Comparison of ENCODE assay signal across 21 cellular contexts in the genomic region with DNA sequence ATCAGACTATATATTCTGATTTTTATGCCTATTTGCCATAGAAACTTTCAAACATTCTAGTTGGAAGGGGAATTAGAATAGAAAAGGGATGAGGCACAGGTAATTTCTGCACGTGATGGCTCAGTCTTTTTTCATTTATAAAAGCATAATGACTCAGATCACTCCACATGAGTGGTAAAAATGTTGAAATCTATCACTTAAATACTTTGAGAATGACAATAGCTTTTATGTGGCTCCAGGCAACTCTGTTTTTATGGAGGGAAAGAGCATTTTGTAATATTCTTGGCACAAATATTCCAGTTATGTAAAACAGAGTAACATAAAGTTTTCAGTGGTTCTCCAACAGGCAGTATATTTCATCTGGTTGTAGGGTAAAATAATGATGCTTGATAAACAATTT. TPM values are rescaled to one million over a fixed set of nuclear protein-coding genes. Genes with fewer than 3 reads are reported as not detected.
DNase-seq lines count a peak whose midpoint lies in the region; TF ChIP-seq lines count a peak whose summit lies in the region.
"Had no signal": no experiment of that assay in that cellular context is flagged by ENCODE, and none has a peak within 500 bp of the region (broad histone marks: within the 10 kb centered on the region; RNA-seq: fewer than 3 reads in every experiment).

No MANE protein-coding gene starts in this region.

- H3K4me3 ChIP-seq in fibroblast of lung (replicated peaks in 1 of 4; ENCODE audit: control extremely low read depth in 1 of 4, insufficient read depth in 1 of 4, low read depth in 3 of 4, low read length in 4 of 4) (no peak overlapping the region), smooth muscle cell (no peak overlapping the region)
- H3K4me3 ChIP-seq: ascending aorta, heart left ventricle, prostate gland, tibial nerve had no signal

- 23% methylated on average over 1 of the region's 1 CpG for WGBS in smooth muscle cell (ENCODE audit: low lambda C conversion rate)

- no peaks in the 10 kb centered on the region for H3K27me3 ChIP-seq in fibroblast of lung (ENCODE audit: control insufficient read depth, insufficient read depth, low read length)
- peaks cover 5% of the 10 kb centered on the region for H3K27me3 ChIP-seq in smooth muscle cell (ENCODE audit: low read depth)
- H3K27me3 ChIP-seq: ascending aorta, heart left ventricle, tibial nerve had no signal

- H3K4me2 ChIP-seq in fibroblast of lung (ENCODE audit: extremely low read depth, insufficient read depth, low read length) (no peak overlapping the region), smooth muscle cell (no peak overlapping the region)

- no peaks in the 10 kb centered on the region for H4K20me1 ChIP-seq in fibroblast of lung (ENCODE audit: control insufficient read depth, extremely low read depth, insufficient read depth, low read length)
- no peaks in the 10 kb centered on the region for H4K20me1 ChIP-seq in smooth muscle cell (ENCODE audit: low read depth)

- H3K79me2 ChIP-seq in fibroblast of lung (ENCODE audit: control insufficient read depth, insufficient read depth, low read length) (no peaks in the 10 kb centered on the region), smooth muscle cell (ENCODE audit: low read depth) (no peaks in the 10 kb centered on the region)

- H3K9me3 ChIP-seq in fibroblast of lung (ENCODE audit: control insufficient read depth, insufficient read depth, low read depth, low read length) (no peaks in the 10 kb centered on the region), smooth muscle cell (replicated peaks; ENCODE audit: low read depth) (no peaks in the 10 kb centered on the region)
- H3K9me3 ChIP-seq: ascending aorta, heart left ventricle, prostate gland, tibial nerve had no signal

- H2AFZ ChIP-seq in fibroblast of lung (ENCODE audit: low read length) (no peak overlapping the region), smooth muscle cell (ENCODE audit: low read depth) (no peak overlapping the region)

- H3K9ac ChIP-seq in fibroblast of lung (ENCODE audit: insufficient read depth, low read length) (no peak overlapping the region), smooth muscle cell (ENCODE audit: low read depth) (no peak overlapping the region)

- DNase-seq in H4 (ENCODE audit: low spot score) (peak; percentile 7), RPMI7951 (ENCODE audit: low read depth) (peak; percentile 41), fibroblast of lung (ENCODE audit: low read depth in 2 of 2) (peak; percentile 25 to 59), smooth muscle cell (lab: John Stamatoyannopoulos, UW; ENCODE audit: unreplicated experiment) (no peak), NCI-H345 (lab: John Stamatoyannopoulos, UW) (no peak), erythroblast (lab: John Stamatoyannopoulos, UW) (no peak)
- no peak for DNase-seq in stimulated activated CD4-positive, alpha-beta T cell treated with anti-CD3 and anti-CD28 coated beads, Interleukin-4, amount 100 ng/mL, for 24 hours
- DNase-seq: activated CD4-positive, alpha-beta T cell treated with anti-CD3 and anti-CD28 coated beads, Interleukin-2, amount 50 U/mL, for 1 hour; activated naive CD4-positive, alpha-beta T cell; CD4-positive, CD25-positive, alpha-beta regulatory T cell; cortex of kidney; heart left ventricle; mesendoderm; NCI-H2029; NCI-H69; stimulated activated naive B cell treated with anti-CD40 and anti-IgM and Interleukin-4, amounts not matched to agents 10 μg/mL and 1 μg/mL and 100 μg/mL, for 72 hours had no signal

- H3K4me1 ChIP-seq in fibroblast of lung (ENCODE audit: control insufficient read depth, extremely low read depth, insufficient read depth, low read length) = peaks cover 8% of the 10 kb centered on the region
- no peaks in the 10 kb centered on the region for H3K4me1 ChIP-seq in smooth muscle cell (ENCODE audit: low read depth)
- H3K4me1 ChIP-seq: ascending aorta, heart left ventricle, prostate gland had no signal

- no peak overlapping the region for H3K27ac ChIP-seq in fibroblast of lung (ENCODE audit: insufficient read depth, low read length)
- H3K27ac ChIP-seq in smooth muscle cell (ENCODE audit: low read depth) = peak overlapping the region; percentile 36
- H3K27ac ChIP-seq: ascending aorta, heart left ventricle, prostate gland, tibial nerve had no signal

- TF ChIP-seq POLR2A in erythroblast (IDR thresholded peaks at IDR 0.05; ENCODE audit: low read length) = no peak

- no peaks in the 10 kb centered on the region for H3F3A ChIP-seq in smooth muscle cell (ENCODE audit: low read depth)

- TF ChIP-seq CTCF in fibroblast of lung (conservative IDR thresholded peaks at IDR 0.05 in 1 of 2, IDR thresholded peaks at IDR 0.05 in 1 of 2; ENCODE audit: low read depth in 1 of 2, low read length in 2 of 2) (no peak), smooth muscle cell (IDR thresholded peaks at IDR 0.05; ENCODE audit: borderline replicate concordance, insufficient read depth, poor library complexity, severe bottlenecking) (no peak)

- no peaks in the 10 kb centered on the region for H3K36me3 ChIP-seq in fibroblast of lung (ENCODE audit: control insufficient read depth, insufficient read depth, low read length)
- no peaks in the 10 kb centered on the region for H3K36me3 ChIP-seq in smooth muscle cell (ENCODE audit: low read depth)
- H3K36me3 ChIP-seq: ascending aorta, heart left ventricle, prostate gland, tibial nerve had no signal

RNA-seq across cellular contexts. Expression of a gene that starts 5.9 kb away (rescaled TPM):
- 46.7 and 64.3 TPM in 2 replicates for total RNA-seq in H4 (2014; rRNA removed; shearing (Covaris generic))
- total RNA-seq in RPMI7951 (2014; rRNA removed; shearing (Covaris generic)) = 0.39 and 1.3 TPM in 2 replicates
- 1.8 and 47.1 TPM in 2 replicates for total RNA-seq in fibroblast of lung
- 16.0 and 19.1 TPM in 2 replicates for polyA plus RNA-seq in fibroblast of lung
- 9.2 and 11.6 TPM in 2 replicates for polyA plus RNA-seq in fibroblast of lung (2012)
- polyA minus RNA-seq in fibroblast of lung (ENCODE audit: low replicate concordance) = 2.4 and 3.4 TPM in 2 replicates
- total RNA-seq in smooth muscle cell = 2.8 and 4.3 TPM in 2 replicates
- 2.0 and 3.2 TPM in 2 replicates for polyA plus RNA-seq in smooth muscle cell
- total RNA-seq: ascending aorta; CD4-positive, CD25-positive, alpha-beta regulatory T cell; heart left ventricle; OCI-LY7 had no signal
- polyA plus RNA-seq: CD4-positive, CD25-positive, alpha-beta regulatory T cell; heart left ventricle; neural cell had no signal

RNA-seq across cellular contexts. Expression of a gene that starts 25.5 kb away (rescaled TPM):
- 0.41 and 1.5 TPM in 2 replicates for total RNA-seq in H4 (2014; rRNA removed; shearing (Covaris generic))
- total RNA-seq in RPMI7951 (2014; rRNA removed; shearing (Covaris generic)) = 0.12 TPM in 1 of 2 replicates, not detected in the other
- total RNA-seq in fibroblast of lung = 0.83 TPM in 1 of 2 replicates, not detected in the other
- 0.15 and 0.27 TPM in 2 replicates for polyA plus RNA-seq in fibroblast of lung
- polyA plus RNA-seq in fibroblast of lung (2012) = 0.06 and 0.13 TPM in 2 replicates
- not detected in 2 replicates for polyA minus RNA-seq in fibroblast of lung (ENCODE audit: low replicate concordance)
- 7.7 and 10.7 TPM in 2 replicates for total RNA-seq in smooth muscle cell
- polyA plus RNA-seq in smooth muscle cell = 0.62 and 6.0 TPM in 2 replicates
- total RNA-seq: ascending aorta; CD4-positive, CD25-positive, alpha-beta regulatory T cell; OCI-LY7; prostate gland; tibial nerve had no signal
- polyA plus RNA-seq: CD4-positive, CD25-positive, alpha-beta regulatory T cell; heart left ventricle; neural cell had no signal

RNA-seq across cellular contexts. Expression of a gene that starts 51.4 kb away (rescaled TPM):
- 2.8 and 3.1 TPM in 2 replicates for total RNA-seq in H4 (2014; rRNA removed; shearing (Covaris generic))
- 21.2 and 25.4 TPM in 2 replicates for total RNA-seq in RPMI7951 (2014; rRNA removed; shearing (Covaris generic))
- 28.5 and 489 TPM in 2 replicates for total RNA-seq in fibroblast of lung
- polyA plus RNA-seq in fibroblast of lung = 40.5 and 415 TPM in 2 replicates
- 24.2 and 278 TPM in 2 replicates for polyA plus RNA-seq in fibroblast of lung (2012)
- polyA minus RNA-seq in fibroblast of lung (ENCODE audit: low replicate concordance) = 7.8 and 78.5 TPM in 2 replicates
- total RNA-seq in smooth muscle cell = 27.8 and 38.3 TPM in 2 replicates
- polyA plus RNA-seq in smooth muscle cell = 9.1 and 24.0 TPM in 2 replicates
- total RNA-seq: ascending aorta; CD4-positive, CD25-positive, alpha-beta regulatory T cell; OCI-LY7; tibial nerve had no signal
- polyA plus RNA-seq: CD4-positive, CD25-positive, alpha-beta regulatory T cell; neural cell had no signal

Comparison
In these comparisons a context has a peak if more than half of its experiments do, and no peak if none do; other contexts are left out.
1. DNase-seq: peak in H4 (single experiment), RPMI7951 (single experiment) and fibroblast of lung (2 of 2); none in smooth muscle cell (single experiment), NCI-H345 (single experiment), stimulated activated CD4-positive, alpha-beta T cell treated with anti-CD3 and anti-CD28 coated beads, Interleukin-4, amount 100 ng/mL, for 24 hours (single experiment) and erythroblast (0 of 2).